ENCODE assay signal across 8 cellular contexts in genomic region chr12:56007148-56007891, GRCh38. TPM values are rescaled to one million over a fixed set of nuclear protein-coding genes. Genes with fewer than 3 reads are reported as not detected.
DNase-seq lines count a peak whose midpoint lies in the region; ATAC-seq and TF ChIP-seq lines count a peak whose summit lies in the region.

No MANE protein-coding gene starts in this region.

- no peak for TF ChIP-seq POLR2A in prostate gland (IDR thresholded peaks at IDR 0.05)

- TF ChIP-seq CTCF in prostate gland (IDR thresholded peaks at IDR 0.05) = peak in 2 of 4 experiments; percentile 10 to 32
- TF ChIP-seq CTCF in upper lobe of right lung (IDR thresholded peaks at IDR 0.05) = no peak

- no peaks in the 10 kb centered on the region for H3K27me3 ChIP-seq in right cardiac atrium (ENCODE audit: control insufficient read depth, insufficient read depth)
- no peaks in the 10 kb centered on the region for H3K27me3 ChIP-seq in prostate gland (replicated peaks; ENCODE audit: insufficient read depth)
- H3K27me3 ChIP-seq in upper lobe of right lung = no peaks in the 10 kb centered on the region

- no peaks in the 10 kb centered on the region for H3K27me3 Mint-ChIP-seq in T-helper 17 cell

- H3K9me3 ChIP-seq in ES-I3 (ENCODE audit: control insufficient read depth, insufficient read depth, low read length) (no peaks in the 10 kb centered on the region), T-helper 17 cell (ENCODE audit: control insufficient read depth, low read length, poor library complexity, severe bottlenecking) (no peaks in the 10 kb centered on the region), right cardiac atrium (ENCODE audit: control insufficient read depth, low read length) (no peaks in the 10 kb centered on the region), prostate gland (no peaks in the 10 kb centered on the region), upper lobe of right lung (no peaks in the 10 kb centered on the region)

- H3K4me1 ChIP-seq in ES-I3 (ENCODE audit: insufficient read depth, low read length) = no peaks in the 10 kb centered on the region
- no peaks in the 10 kb centered on the region for H3K4me1 ChIP-seq in right cardiac atrium (ENCODE audit: control insufficient read depth, insufficient read depth, low read length)
- no peaks in the 10 kb centered on the region for H3K4me1 ChIP-seq in prostate gland (replicated peaks)
- no peaks in the 10 kb centered on the region for H3K4me1 ChIP-seq in upper lobe of right lung

- peak overlapping the region; percentile 88 for H3K9ac ChIP-seq in ES-I3 (ENCODE audit: low read depth, low read length)

- intact Hi-C loops in right cardiac atrium (cut with DNase I) (loop anchor here in 1 of 4 donors (5.0 kb wide), 1 partner anchor 35 kb away; the partner anchor contains the start of gene RPS26), prostate gland (cut with DNase I) (no loop called here), upper lobe of right lung (cut with DNase I) (no loop called here)

- peak overlapping the region; percentile 78 for H3K27ac Mint-ChIP-seq in T-helper 17 cell

- no peaks in the 10 kb centered on the region for H3K36me3 ChIP-seq in ES-I3 (ENCODE audit: insufficient read depth, low read length)
- H3K36me3 ChIP-seq in prostate gland = no peaks in the 10 kb centered on the region
- peaks cover 18% of the 10 kb centered on the region for H3K36me3 ChIP-seq in upper lobe of right lung

- H3K4me3 ChIP-seq in right cardiac atrium (ENCODE audit: low read length) (peak overlapping the region; percentile 100), prostate gland (peak overlapping the region; percentile 96), upper lobe of right lung (peak overlapping the region; percentile 85)

- DNase-seq in NCI-H1694 (lab: John Stamatoyannopoulos, UW) = peak; percentile 63
- peak; percentile 57 to 76 (median 69) for DNase-seq in T-helper 17 cell
- DNase-seq in right cardiac atrium = peak; percentile 90 to 95 (median 94)
- DNase-seq in prostate gland (ENCODE audit: low spot score) = peak; percentile 89
- peak; percentile 94 for DNase-seq in upper lobe of right lung

- no peaks in the 10 kb centered on the region for H3K36me3 Mint-ChIP-seq in T-helper 17 cell (ENCODE audit: low read depth)

- WGBS in right cardiac atrium = under 1% methylated on average over 52 of the region's 52 CpGs
- WGBS in prostate gland = under 1% methylated on average over 29 of the region's 52 CpGs

- ATAC-seq in HG02571 (IDR thresholded peaks at IDR 0.05; ENCODE audit: unreplicated experiment) (peak; percentile 71), T-helper 17 cell (peak; percentile 89), right cardiac atrium (peak; percentile 95), upper lobe of right lung (peak; percentile 96)

- H3K27ac ChIP-seq in angular gyrus (ENCODE audit: low read depth, low read length) (peak overlapping the region; percentile 86), right cardiac atrium (ENCODE audit: low read length) (peak overlapping the region; percentile 89), prostate gland (peak overlapping the region; percentile 98 to 99), upper lobe of right lung (peak overlapping the region; percentile 88)

- H3K4me1 Mint-ChIP-seq in T-helper 17 cell = peaks cover 26% of the 10 kb centered on the region

- H3K4me3 Mint-ChIP-seq in T-helper 17 cell = peak overlapping the region; percentile 94

RNA-seq across cellular contexts. Expression of gene SUOX, which starts 10.2 kb away (rescaled TPM):
- total RNA-seq in T-helper 17 cell (1 to 10 TPM; 1.5 to 2.2 TPM), right cardiac atrium (10 to 100 TPM; 20.7 to 30.8 (median 29.3) TPM), prostate gland (10 to 100 TPM; 23.6 to 49.6 TPM), upper lobe of right lung (20.3 TPM)
- 29.2 TPM for polyA plus RNA-seq in right cardiac atrium

RNA-seq across cellular contexts. Expression of gene IKZF4, which starts 13.5 kb away (rescaled TPM):
- total RNA-seq in T-helper 17 cell (1 to 10 TPM; 3.9 to 9.4 TPM), right cardiac atrium (1 to 10 TPM; 5.6 to 8.7 (median 6.5) TPM), prostate gland (1 to 10 TPM; 2.2 to 6.2 TPM), upper lobe of right lung (10.5 TPM)
- polyA plus RNA-seq in right cardiac atrium = 2.7 TPM

RNA-seq across cellular contexts. Expression of gene RAB5B, which starts 33.4 kb away (rescaled TPM):
- total RNA-seq in T-helper 17 cell (10 to 100 TPM; 56.4 to 57.0 TPM), right cardiac atrium (100 to 1,000 TPM; 111 to 132 (median 119) TPM), prostate gland (100 to 1,000 TPM in 1 of 2 donors, 10 to 100 TPM in 1; 82.5 to 191 TPM), upper lobe of right lung (150 TPM)
- polyA plus RNA-seq in right cardiac atrium = 86.4 TPM

RNA-seq across cellular contexts. Expression of gene RPS26, which starts 34.4 kb away (rescaled TPM):
- 10 to 100 TPM; 46.9 to 72.3 TPM for total RNA-seq in T-helper 17 cell
- 10 to 100 TPM; 30.0 to 55.1 (median 39.7) TPM for total RNA-seq in right cardiac atrium
- polyA plus RNA-seq in right cardiac atrium = 739 TPM
- total RNA-seq in prostate gland = 1,000 to 10,000 TPM in 1 of 2 donors, 100 to 1,000 TPM in 1; 284 to 1,659 TPM
- total RNA-seq in upper lobe of right lung = 55.4 TPM

RNA-seq across cellular contexts. Expression of gene CDK2, which starts 40.7 kb away (rescaled TPM):
- total RNA-seq in T-helper 17 cell (10 to 100 TPM; 12.2 to 18.7 TPM), right cardiac atrium (10 to 100 TPM; 12.7 to 17.2 (median 13.6) TPM), prostate gland (10 to 100 TPM; 24.3 to 28.2 TPM), upper lobe of right lung (28.0 TPM)
- 8.1 TPM for polyA plus RNA-seq in right cardiac atrium

Comparison
In these comparisons a context has a peak if more than half of its experiments do, and no peak if none do; other contexts are left out.
1. Peak in every context shown above with its lines: DNase-seq, ATAC-seq, H3K4me3 ChIP-seq and H3K27ac ChIP-seq.